In the genomic region with DNA sequence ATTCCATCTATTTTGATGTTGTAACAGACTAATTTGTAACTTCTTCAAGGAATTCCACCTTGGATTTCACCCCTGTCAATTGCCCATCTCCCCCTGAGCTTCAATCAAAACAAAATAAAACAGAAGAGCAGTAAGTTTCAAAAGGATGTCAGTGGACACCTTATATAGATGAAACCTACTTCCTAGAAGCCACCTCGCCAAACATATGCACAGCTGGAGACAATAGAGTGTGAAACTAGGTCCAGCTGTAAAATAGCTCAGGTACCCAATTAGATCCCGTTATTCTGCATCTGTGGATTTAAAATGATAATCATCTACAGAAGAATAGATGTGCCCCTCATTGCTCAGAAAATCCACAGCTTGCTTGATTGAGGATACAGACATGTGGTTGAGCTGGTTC, we compare ENCODE assay signal across 21 cellular contexts.
DNase-seq lines count a peak whose midpoint lies in the region; ATAC-seq lines count a peak whose summit lies in the region.
"Had no signal": no experiment of that assay in that cellular context is flagged by ENCODE, and none has a peak within 500 bp of the region (broad histone marks: within the 10 kb centered on the region; RNA-seq: fewer than 3 reads in every experiment).

No MANE protein-coding gene starts in this region.

- peak; percentile 28 for ATAC-seq in GM18867 (IDR thresholded peaks at IDR 0.05; ENCODE audit: unreplicated experiment)
- ATAC-seq in GM21390 (IDR thresholded peaks at IDR 0.05; ENCODE audit: unreplicated experiment), result peak; percentile 36
- peak; percentile 17 for ATAC-seq in HG02938 (IDR thresholded peaks at IDR 0.05; ENCODE audit: unreplicated experiment)
- peak; percentile 6 for ATAC-seq in HG03521 (IDR thresholded peaks at IDR 0.05; ENCODE audit: unreplicated experiment)
- no peak for ATAC-seq in GM18907 (IDR thresholded peaks at IDR 0.05; ENCODE audit: unreplicated experiment)
- ATAC-seq: activated CD4-positive, CD25-positive, alpha-beta regulatory T cell treated with anti-CD3 and anti-CD28 coated beads, Interleukin-2, amount 50 U/mL, for 24 hours; activated T-cell treated with anti-CD3 and anti-CD28 coated beads, Interleukin-2, amount 50 U/mL, for 4 hours had no signal

- DNase-seq in germinal center (ENCODE audit: low spot score) (no peak), NCI-H1105 treated with DMSO at 0.1 percent for 48 hours (lab: John Stamatoyannopoulos, UW) (no peak), cortex of kidney (lab: John Stamatoyannopoulos, UW) (no peak)
- DNase-seq: activated T-cell treated with anti-CD3 and anti-CD28 coated beads, Interleukin-2, amount 50 U/mL, for 4 hours; aorta; C1 segment of cervical spinal cord; Calu3; central memory CD4-positive, alpha-beta T cell; erythroblast; GM23248; Kasumi-1; NCI-H1092; NCI-H524; stimulated activated naive B cell treated with anti-CD40 and anti-IgM and Interleukin-4, amounts not matched to agents 10 μg/mL and 1 μg/mL and 100 μg/mL, for 72 hours; T1000 had no signal
